Comparison of ENCODE assay signal across 23 cellular contexts in the genomic region with DNA sequence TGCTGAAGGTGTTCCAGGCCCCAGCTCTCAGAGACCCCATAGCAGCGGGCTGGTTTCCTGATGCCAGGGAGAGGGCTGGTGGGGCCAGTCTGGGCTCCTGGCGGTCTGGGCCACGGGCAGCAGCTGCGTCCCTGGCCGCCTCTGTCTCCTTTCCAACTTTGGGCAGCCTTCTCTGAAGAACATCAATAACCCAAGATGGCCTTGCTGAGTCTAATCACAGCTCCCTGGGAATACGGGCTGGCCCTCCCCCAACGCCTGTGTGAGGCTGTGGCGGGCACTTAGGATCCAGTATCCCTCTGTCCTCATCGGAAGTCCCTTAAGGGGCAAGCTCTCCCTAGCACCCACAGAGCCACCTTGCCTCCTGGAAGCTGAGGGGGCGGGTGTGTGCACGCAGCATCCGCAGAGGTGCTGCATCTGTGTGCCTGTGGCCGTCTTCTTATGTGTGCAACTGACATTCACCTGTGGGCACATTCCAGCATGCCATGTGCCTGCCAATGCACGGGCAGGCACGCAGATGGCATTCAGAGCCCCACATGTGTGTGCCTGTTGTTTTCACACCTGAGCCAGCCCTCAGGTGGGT. TPM values are rescaled to one million over a fixed set of nuclear protein-coding genes. Genes with fewer than 3 reads are reported as not detected.
"Had no signal": no experiment of that assay in that cellular context is flagged by ENCODE, and none has a peak within 500 bp of the region (broad histone marks: within the 10 kb centered on the region; RNA-seq: fewer than 3 reads in every experiment).

No MANE protein-coding gene starts in this region.

- H3K27me3 ChIP-seq: thyroid gland, uterus had no signal

- H2AFZ ChIP-seq: hepatocyte, parathyroid adenoma had no signal

- H3K9ac ChIP-seq: parathyroid adenoma had no signal

- H3K4me2 ChIP-seq: hepatocyte had no signal

- H3K4me3 ChIP-seq: colonic mucosa, hepatocyte, psoas muscle, sigmoid colon, skin epidermis, thyroid gland, upper lobe of left lung, uterus had no signal

- H3K9me3 ChIP-seq: colonic mucosa, psoas muscle, sigmoid colon, thyroid gland, upper lobe of left lung, uterus had no signal

- ATAC-seq: foreskin keratinocyte; left cardiac atrium; natural killer cell treated with Interleukin-12 subunit alpha and Interleukin-12 subunit beta and Interleukin-15 and Interleukin-18, amount 100 ng/mL, for 72 hours; psoas muscle had no signal

- DNase-seq: cerebellar nuclear complex; colonic mucosa; dermis blood vessel endothelial cell; effector CD4-positive, alpha-beta T cell; endodermal cell; erythroblast; foreskin keratinocyte; kidney; left cardiac atrium; mammary epithelial cell; retina; sigmoid colon; stimulated activated CD4-positive, alpha-beta T cell treated with anti-CD3 and anti-CD28 coated beads, Interleukin-12 subunit alpha, Interleukin-12 subunit beta, amount 100 ng/mL, for 4 hours; stimulated activated naive CD4-positive, alpha-beta T cell; thyroid gland; upper lobe of left lung; uterus had no signal

- H3K4me1 ChIP-seq: colonic mucosa, foreskin keratinocyte, parathyroid adenoma, psoas muscle, uterus had no signal

- H3K27ac ChIP-seq: colonic mucosa, foreskin keratinocyte, hepatocyte, parathyroid adenoma, psoas muscle, sigmoid colon, skin epidermis, thyroid gland, upper lobe of left lung, uterus had no signal

- H3K36me3 ChIP-seq: colonic mucosa, sigmoid colon, thyroid gland, upper lobe of left lung, uterus had no signal

RNA-seq across cellular contexts. Expression of a gene that starts 2.1 kb away (rescaled TPM):
- total RNA-seq: dermis blood vessel endothelial cell; endothelial cell of umbilical vein; foreskin keratinocyte; mammary epithelial cell; natural killer cell treated with Interleukin-12 subunit alpha and Interleukin-12 subunit beta and Interleukin-15 and Interleukin-18, amount 100 ng/mL, for 72 hours had no signal
- polyA plus RNA-seq: endothelial cell of umbilical vein, foreskin keratinocyte, mammary epithelial cell had no signal
